Comparison of ENCODE assay signal across 25 cellular contexts in genomic region chr3:128404276-128405062, GRCh38.
DNase-seq lines count a peak whose midpoint lies in the region; ATAC-seq and TF ChIP-seq lines count a peak whose summit lies in the region.
"Had no signal": no experiment of that assay in that cellular context is flagged by ENCODE, and none has a peak within 500 bp of the region (broad histone marks: within the 10 kb centered on the region; RNA-seq: fewer than 3 reads in every experiment).

No MANE protein-coding gene starts in this region.

- peak overlapping the region; percentile 34 for H2AK5ac ChIP-seq in neuronal stem cell (ENCODE audit: low read depth, low read length)

- H3K14ac ChIP-seq in neuronal stem cell (ENCODE audit: low read length): peak overlapping the region; percentile 32

- peak overlapping the region; percentile 28 for H2BK15ac ChIP-seq in neuronal stem cell (ENCODE audit: low read length)

- no peak for TF ChIP-seq POLR2A in breast epithelium (IDR thresholded peaks at IDR 0.05)

- ATAC-seq in GM18517 (IDR thresholded peaks at IDR 0.05; ENCODE audit: unreplicated experiment) (no peak), HG03045 (IDR thresholded peaks at IDR 0.05; ENCODE audit: unreplicated experiment) (no peak)
- ATAC-seq: activated CD8-positive, alpha-beta T cell treated with anti-CD3 and anti-CD28 coated beads, Interleukin-2, amount 10 ng/mL, durations not matched to agents 7 days and 5 days; CD8-positive, alpha-beta T cell had no signal

- H4K8ac ChIP-seq in neuronal stem cell (ENCODE audit: low read depth, low read length): no peak overlapping the region

- H3K4me2 ChIP-seq in neuronal stem cell (ENCODE audit: insufficient read depth, low read length, poor library complexity, severe bottlenecking): no peak overlapping the region

- H3K23ac ChIP-seq in neuronal stem cell (ENCODE audit: low read depth, low read length, poor library complexity): no peak overlapping the region

- no peak overlapping the region for H2AFZ ChIP-seq in neuronal stem cell (ENCODE audit: low read length)

- no peak overlapping the region for H4K91ac ChIP-seq in neuronal stem cell (ENCODE audit: low read depth, low read length, poor library complexity)

- no peaks in the 10 kb centered on the region for H3K79me1 ChIP-seq in neuronal stem cell (ENCODE audit: low read depth, low read length)

- H3K4ac ChIP-seq in neuronal stem cell (ENCODE audit: low read length): no peak overlapping the region

- H3K4me1 ChIP-seq in neuronal stem cell (ENCODE audit: control insufficient read depth in 2 of 2, insufficient read depth in 1 of 2, low read depth in 1 of 2, low read length in 2 of 2) (peaks cover 12 to 22% of the 10 kb centered on the region in 2 donors), breast epithelium (no peaks in the 10 kb centered on the region)
- H3K4me1 ChIP-seq: stomach, tibial artery had no signal

- H3K18ac ChIP-seq in neuronal stem cell (ENCODE audit: low read length): peak overlapping the region; percentile 68

- H2BK12ac ChIP-seq in neuronal stem cell (ENCODE audit: low read length): no peak overlapping the region

- H3K36me3 ChIP-seq in neuronal stem cell (replicated peaks in 1 of 2; ENCODE audit: control insufficient read depth in 2 of 2, insufficient read depth in 2 of 2, low read length in 2 of 2) (no peaks in the 10 kb centered on the region), breast epithelium (no peaks in the 10 kb centered on the region)
- H3K36me3 ChIP-seq: neutrophil had no signal

- no peaks in the 10 kb centered on the region for H3K27me3 ChIP-seq in neuronal stem cell (ENCODE audit: control insufficient read depth in 3 of 3, insufficient read depth in 3 of 3, low read depth in 1 of 3, low read length in 3 of 3)
- no peaks in the 10 kb centered on the region for H3K27me3 ChIP-seq in breast epithelium
- H3K27me3 ChIP-seq: neutrophil, stomach, tibial artery had no signal

- H3K27ac ChIP-seq in VCaP (peak overlapping the region; percentile 55; the same call in 1 of the 2 replicates), neuronal stem cell (replicated peaks; ENCODE audit: low read length) (no peak overlapping the region), breast epithelium (no peak overlapping the region)
- H3K27ac ChIP-seq: neutrophil, stomach, tibial artery had no signal

- DNase-seq in NCI-H146 (lab: John Stamatoyannopoulos, UW): peak; percentile 40
- DNase-seq in NCI-H146 treated with DMSO at 0.1 percent for 48 hours (lab: John Stamatoyannopoulos, UW; ENCODE audit: unreplicated experiment): no peak
- DNase-seq in NCI-H1092 treated with DMSO at 0.1 percent for 48 hours (lab: John Stamatoyannopoulos, UW): peak; percentile 12
- DNase-seq in neuronal stem cell (ENCODE audit: low spot score): no peak
- DNase-seq in breast epithelium (ENCODE audit: low spot score in 2 of 2): no peak
- DNase-seq: 8988T; activated CD8-positive, alpha-beta T cell treated with anti-CD3 and anti-CD28 coated beads, Interleukin-2, amount 10 ng/mL, durations not matched to agents 7 days and 5 days; activated effector memory CD4-positive, alpha-beta T cell treated with Interleukin-2 at 50 U/mL for 16 hours; activated naive CD8-positive, alpha-beta T cell treated with anti-CD3 and anti-CD28 coated beads for 36 hours; activated T-cell treated with anti-CD3 and anti-CD28 coated beads for 4 hours; CD8-positive, alpha-beta T cell; DMS53; effector memory CD4-positive, alpha-beta T cell; erythroblast; H9; mesenchymal stem cell; NCI-H1417 treated with DMSO at 0.1 percent for 48 hours; stimulated activated CD8-positive, alpha-beta memory T cell treated with anti-CD3 and anti-CD28 coated beads, Interleukin-4, amount 100 ng/mL, for 48 hours; stomach; T-helper 1 cell; tibial artery had no signal

- H2BK120ac ChIP-seq in neuronal stem cell (ENCODE audit: low read depth, low read length): no peak overlapping the region

- H2BK5ac ChIP-seq in neuronal stem cell (ENCODE audit: low read length): no peak overlapping the region

- WGBS in neuronal stem cell (ENCODE audit: extremely low coverage in 2 of 2, insufficient read length in 2 of 2, insufficient replicate concordance in 1 of 2), 2 donors: no CpG with 5 or more reads among the region's 23 CpGs

- H3K9me3 ChIP-seq in neuronal stem cell (replicated peaks in 1 of 2; ENCODE audit: control insufficient read depth in 2 of 2, insufficient read depth in 1 of 2, low read depth in 1 of 2, low read length in 2 of 2): no peaks in the 10 kb centered on the region
- H3K9me3 ChIP-seq in breast epithelium: no peaks in the 10 kb centered on the region
- H3K9me3 ChIP-seq: neutrophil, stomach, tibial artery had no signal

- intact Hi-C loops in breast epithelium (cut with DNase I; ENCODE audit: low total_unique reads): no loop called here

- H3K4me3 ChIP-seq in neuronal stem cell (ENCODE audit: low read length in 2 of 2) (no peak overlapping the region), breast epithelium (no peak overlapping the region)
- H3K4me3 ChIP-seq: stomach, tibial artery had no signal

- no peak for TF ChIP-seq CTCF in VCaP (conservative IDR thresholded peaks at IDR 0.05)
- no peak for TF ChIP-seq CTCF in breast epithelium (IDR thresholded peaks at IDR 0.05)

- no peak overlapping the region for H3K9ac ChIP-seq in neuronal stem cell (ENCODE audit: low read depth, low read length, poor library complexity)

Comparison
In these comparisons a context has a peak if more than half of its experiments do, and no peak if none do; other contexts are left out.
1. DNase-seq: peak in NCI-H146 (single experiment) and NCI-H1092 treated with DMSO at 0.1 percent for 48 hours (single experiment); none in NCI-H146 treated with DMSO at 0.1 percent for 48 hours (single experiment), neuronal stem cell (single experiment) and breast epithelium (0 of 2).